8 cellular contexts compared by ENCODE assay signal in genomic region chrX:19343462-19344206, GRCh38. TPM values are rescaled to one million over a fixed set of nuclear protein-coding genes. Genes with fewer than 3 reads are reported as not detected.
A peak's percentile ranks its signal among the peaks of the same experiment; 100 is the strongest.
DNase-seq lines count a peak whose midpoint lies in the region; ATAC-seq and TF ChIP-seq lines count a peak whose summit lies in the region.

Gene PDHA1, plus strand, starts transcription at chrX:19343927. Its CDS starts 111 bp downstream, at chrX:19344038.

- H3K27ac ChIP-seq in heart left ventricle = peak within 1 kb of the TSS; percentile 72 to 96 (median 90)
- H3K27ac ChIP-seq in upper lobe of right lung = peak within 1 kb of the TSS; percentile 86

- peak within 1 kb of the TSS; percentile 41 to 96 (median 76) for H3K4me3 ChIP-seq in heart left ventricle
- peak within 1 kb of the TSS; percentile 69 for H3K4me3 ChIP-seq in upper lobe of right lung

- in situ Hi-C loops in GM13976 (cut with MboI; ENCODE audit: low sequenced_read_pairs, unreplicated experiment) = loop anchor here (25.0 kb wide), 1 partner anchor 406 kb away; no protein-coding TSS in a partner anchor

- H3K27me3 ChIP-seq in heart left ventricle (peaks cover 0 to 3% (median 0%) of the 10 kb centered on the region in 9 donors), upper lobe of right lung (no peaks in the 10 kb centered on the region)

- TF ChIP-seq CTCF in GM13976 (IDR thresholded peaks at IDR 0.05; ENCODE audit: borderline replicate concordance, control extremely low read depth, extremely low read depth, insufficient read depth, missing control alignments) (no peak), heart left ventricle (IDR thresholded peaks at IDR 0.05) (no peak), upper lobe of right lung (IDR thresholded peaks at IDR 0.05) (no peak)

- peak; percentile 59 to 74 for TF ChIP-seq POLR2A in heart left ventricle (IDR thresholded peaks at IDR 0.05)

- ATAC-seq in HG02870 (IDR thresholded peaks at IDR 0.05; ENCODE audit: unreplicated experiment) = peak; percentile 97
- peak; percentile 97 to 99 (median 97) for ATAC-seq in heart left ventricle
- ATAC-seq in upper lobe of right lung = peak; percentile 99

- WGBS in heart left ventricle, 4 donors = 0 to 29% (median 14%) methylated on average over 17 to 64 of the region's 64 CpGs

- intact Hi-C loops in T-helper 1 cell treated with Interleukin-12 subunit alpha and Interleukin-12 subunit beta and Interleukin-4 antibody, amounts not matched to agents 30 ng/mL and 1 ng/mL, for 36 hours (cut with micrococcal nuclease) = loop anchor here (1.0 to 5.0 kb wide), 8 partner anchors 9 to 1606 kb away; partner anchors contain the start of genes BCLAF3, CDKL5, EIF1AX and PHKA2
- intact Hi-C loops in heart left ventricle (cut with DNase I) (no loop called here), posterior vena cava (cut with DNase I) (no loop called here), upper lobe of right lung (cut with DNase I) (no loop called here)

- DNase-seq in GM13976 (ENCODE audit: low spot score) = peak; percentile 91
- peak; percentile 89 for DNase-seq in NCI-H146 treated with DMSO at 0.1 percent for 48 hours (lab: John Stamatoyannopoulos, UW; ENCODE audit: unreplicated experiment)
- peak; percentile 85 for DNase-seq in amniotic epithelial cell (ENCODE audit: low read depth)
- DNase-seq in heart left ventricle = peak; percentile 93 to 96 (median 95)
- peak; percentile 98 for DNase-seq in posterior vena cava (ENCODE audit: low spot score)
- peak; percentile 97 for DNase-seq in upper lobe of right lung

- peaks cover 0 to 2% (median 0%) of the 10 kb centered on the region in 9 donors for H3K36me3 ChIP-seq in heart left ventricle
- H3K36me3 ChIP-seq in upper lobe of right lung = no peaks in the 10 kb centered on the region

- H3K4me1 ChIP-seq in heart left ventricle = peaks cover 0 to 34% (median 9%) of the 10 kb centered on the region in 12 donors
- peaks cover 5% of the 10 kb centered on the region for H3K4me1 ChIP-seq in upper lobe of right lung

- H3K9me3 ChIP-seq in heart left ventricle = no peaks in the 10 kb centered on the region
- H3K9me3 ChIP-seq in upper lobe of right lung = no peaks in the 10 kb centered on the region

RNA-seq across cellular contexts. Expression of gene PDHA1, which starts in this region (rescaled TPM):
- 114 and 120 TPM in 2 replicates for total RNA-seq in T-helper 1 cell treated with Interleukin-12 subunit alpha and Interleukin-12 subunit beta and Interleukin-4 antibody, amounts not matched to agents 30 ng/mL and 1 ng/mL, for 36 hours
- total RNA-seq in heart left ventricle (1,000 to 10,000 TPM in 4 of 9 donors, 100 to 1,000 TPM in 5; 235 to 1,225 (median 919) TPM), posterior vena cava (10 to 100 TPM; 94.3 to 95.1 TPM), upper lobe of right lung (114 TPM)
- polyA plus RNA-seq in heart left ventricle = 1,000 to 10,000 TPM in 1 of 2 donors, 100 to 1,000 TPM in 1; 583 to 1,189 TPM

Comparison
In these comparisons a context has a peak if more than half of its experiments do, and no peak if none do; other contexts are left out.
1. Peak in every context shown above with its lines: DNase-seq, ATAC-seq, H3K4me3 ChIP-seq and H3K27ac ChIP-seq.